28 cellular contexts compared by ENCODE assay signal in the genomic region with DNA sequence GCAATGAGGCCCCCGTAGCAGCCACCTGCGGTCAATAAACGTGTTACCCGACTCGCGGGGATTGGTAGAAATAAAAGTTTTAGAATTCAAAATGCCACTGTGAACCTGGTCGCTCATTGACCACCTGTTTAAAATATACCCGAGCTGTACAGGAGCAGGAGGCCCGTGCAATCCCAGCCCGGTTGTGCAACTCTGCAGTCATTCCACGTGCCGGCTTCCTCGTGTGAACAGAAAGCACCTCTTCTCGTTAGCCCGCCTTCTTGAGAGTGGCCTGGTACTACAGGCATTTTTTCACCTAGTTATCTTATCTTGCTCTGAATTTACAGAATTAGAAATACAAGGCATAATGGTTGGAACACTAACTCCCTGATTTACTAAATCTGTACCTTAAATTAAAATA.
"Had no signal": no experiment of that assay in that cellular context is flagged by ENCODE, and none has a peak within 500 bp of the region (broad histone marks: within the 10 kb centered on the region; RNA-seq: fewer than 3 reads in every experiment).

No MANE protein-coding gene starts in this region.

- H3K9me3 ChIP-seq: colonic mucosa, esophagus muscularis mucosa, esophagus squamous epithelium, gastrocnemius medialis, gastroesophageal sphincter, heart left ventricle, heart right ventricle had no signal

- H3K27ac ChIP-seq: colonic mucosa, coronary artery, dorsolateral prefrontal cortex, epithelial cell of prostate, esophagus muscularis mucosa, esophagus squamous epithelium, foreskin keratinocyte, gastrocnemius medialis, gastroesophageal sphincter, heart left ventricle, heart right ventricle had no signal

- DNase-seq: colonic mucosa; cortex of kidney; dermis blood vessel endothelial cell; dorsolateral prefrontal cortex; effector CD4-positive, alpha-beta T cell; effector CD8-positive, alpha-beta T cell; effector memory CD4-positive, alpha-beta T cell; effector memory CD8-positive, alpha-beta T cell; endodermal cell; erythroblast; esophagus squamous epithelium; foreskin fibroblast; foreskin keratinocyte; foreskin melanocyte; gastrocnemius medialis; glutamatergic neuron; head of caudate nucleus; heart left ventricle; heart right ventricle had no signal

- H3K36me3 ChIP-seq: colonic mucosa, esophagus muscularis mucosa, esophagus squamous epithelium, gastrocnemius medialis, gastroesophageal sphincter, heart left ventricle, heart right ventricle had no signal

- H3K27me3 ChIP-seq: colonic mucosa, foreskin keratinocyte had no signal

- H3K4me3 ChIP-seq: colonic mucosa, coronary artery, dorsolateral prefrontal cortex, esophagus muscularis mucosa, esophagus squamous epithelium, gastrocnemius medialis, gastroesophageal sphincter, heart left ventricle, heart right ventricle had no signal

- FAIRE-seq: colon, endometrium, endothelial cell of umbilical vein, frontal cortex had no signal

- ATAC-seq: effector memory CD8-positive, alpha-beta T cell; esophagus mucosa; foreskin keratinocyte; gastrocnemius medialis; gastroesophageal sphincter; heart left ventricle; heart right ventricle had no signal

- H3K4me1 ChIP-seq: colonic mucosa, esophagus muscularis mucosa, esophagus squamous epithelium, foreskin keratinocyte, gastrocnemius medialis, gastroesophageal sphincter, heart left ventricle, heart right ventricle had no signal
